In genomic region chr16:67148656-67149275, GRCh38 we compare ENCODE assay signal across 1 cellular context.
TF ChIP-seq lines count a peak whose summit lies in the region.

No MANE protein-coding gene starts in this region.

TF ChIP-seq in A549, 52 proteins besides CTCF, POLR2A, EP300 and RAD21:
- TF ChIP-seq E2F6 (IDR thresholded peaks at IDR 0.05; ENCODE audit: borderline replicate concordance, low read depth) = no peak
TF ChIP-seq in A549: peak in this region for 0.
